In the genomic region with DNA sequence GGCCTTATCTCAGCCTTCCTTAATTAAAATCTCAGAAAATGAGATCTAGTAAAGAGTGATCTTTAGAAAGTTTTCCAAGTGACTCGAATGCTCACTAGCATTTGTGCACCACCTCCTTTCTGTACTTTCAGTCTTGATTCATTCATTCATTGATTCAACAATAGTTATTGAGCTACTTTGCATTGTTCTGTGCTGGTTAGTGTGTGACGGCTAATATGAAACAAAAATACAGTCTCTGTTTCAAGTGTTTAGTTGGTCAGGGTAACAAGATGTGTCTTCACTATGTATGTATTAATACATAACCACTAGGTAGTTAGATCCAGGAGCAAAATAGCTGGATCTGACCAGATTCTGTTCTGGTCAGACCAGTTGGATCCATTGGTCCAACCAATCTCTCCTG, we compare ENCODE assay signal across 10 cellular contexts.
"Had no signal": no experiment of that assay in that cellular context is flagged by ENCODE, and none has a peak within 500 bp of the region (broad histone marks: within the 10 kb centered on the region; RNA-seq: fewer than 3 reads in every experiment).

No MANE protein-coding gene starts in this region.

- H3K27ac Mint-ChIP-seq: GM23338, H9, HFFc6 had no signal

- FAIRE-seq: H1, H54 had no signal

- ATAC-seq: GM23338, HCT116 had no signal

- H3K4me3 Mint-ChIP-seq: GM23338, H9, HFFc6 had no signal

- DNase-seq: GM23248, GOT3, H7, H9, HCEC 1CT, HFFc6 had no signal
